In the genomic region with DNA sequence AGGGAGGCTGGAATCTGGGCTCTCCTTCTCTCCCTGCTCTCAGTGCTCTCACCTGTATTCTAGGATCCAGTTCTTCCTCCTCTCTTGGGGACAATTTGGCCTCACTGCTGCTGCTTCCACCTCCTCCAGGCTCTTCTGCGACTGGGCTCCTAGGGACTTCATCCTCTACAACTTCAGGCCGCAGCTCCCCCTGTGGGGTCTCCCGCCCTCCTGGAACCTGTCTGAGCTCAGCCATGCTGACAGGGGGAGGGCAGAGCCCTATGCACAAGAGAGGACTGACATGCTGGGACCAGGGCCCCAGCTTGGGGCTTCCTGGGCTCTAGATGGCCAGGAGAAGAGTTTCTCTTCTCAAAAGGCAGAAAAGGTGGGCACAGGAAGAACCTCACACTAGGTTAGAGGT, we compare ENCODE assay signal across 9 cellular contexts. TPM values are rescaled to one million over a fixed set of nuclear protein-coding genes. Genes with fewer than 3 reads are reported as not detected.
DNase-seq lines count a peak whose midpoint lies in the region; ATAC-seq and TF ChIP-seq lines count a peak whose summit lies in the region.
"Had no signal": no experiment of that assay in that cellular context is flagged by ENCODE, and none has a peak within 500 bp of the region (broad histone marks: within the 10 kb centered on the region; RNA-seq: fewer than 3 reads in every experiment).

No MANE protein-coding gene starts in this region.

- peak overlapping the region; percentile 83 for H3K4me3 Mint-ChIP-seq in activated CD8-positive, alpha-beta T cell treated with anti-CD3 and anti-CD28 coated beads for 36 hours

- H3K36me3 ChIP-seq in iPS-15b (ENCODE audit: control insufficient read depth, insufficient read depth, low read length) (no peaks in the 10 kb centered on the region), skeletal muscle tissue (ENCODE audit: control insufficient read depth in 3 of 3, insufficient read depth in 3 of 3, low read length in 3 of 3) (peaks cover 16 to 26% (median 17%) of the 10 kb centered on the region in 3 donors)

- POLR2A ChIA-PET in activated CD8-positive, alpha-beta T cell treated with anti-CD3 and anti-CD28 coated beads for 36 hours (lab: Charles Lee) = interaction anchor here (4.5 kb wide), 1 partner anchor 13 kb away, joined by 45 read pairs; a partner anchor contains a TSS

- H3K9me3 Mint-ChIP-seq in activated CD8-positive, alpha-beta T cell treated with anti-CD3 and anti-CD28 coated beads for 36 hours = no peaks in the 10 kb centered on the region

- DNase-seq in HFF-Myc (ENCODE audit: extremely low read depth, low read depth) (no peak), GF-D8 (lab: John Stamatoyannopoulos, UW) (no peak), pons (ENCODE audit: low spot score) (no peak), AML-193 (lab: John Stamatoyannopoulos, UW) (no peak)
- DNase-seq in activated CD8-positive, alpha-beta T cell treated with anti-CD3 and anti-CD28 coated beads for 36 hours = no peak
- DNase-seq: NCI-H526 had no signal

- intact Hi-C loops in activated CD8-positive, alpha-beta T cell treated with anti-CD3 and anti-CD28 coated beads for 36 hours (cut with micrococcal nuclease) = no loop called here

- H3K27ac ChIP-seq in skeletal muscle tissue (ENCODE audit: low read depth, low read length) = peak overlapping the region; percentile 93

- peaks cover 58% of the 10 kb centered on the region for H3K4me1 Mint-ChIP-seq in activated CD8-positive, alpha-beta T cell treated with anti-CD3 and anti-CD28 coated beads for 36 hours (ENCODE audit: low read depth)

- H3K27ac Mint-ChIP-seq in activated CD8-positive, alpha-beta T cell treated with anti-CD3 and anti-CD28 coated beads for 36 hours = peak overlapping the region; percentile 100

- no peaks in the 10 kb centered on the region for H3K9me3 ChIP-seq in iPS-15b (ENCODE audit: control insufficient read depth, insufficient read depth, low read length)
- no peaks in the 10 kb centered on the region for H3K9me3 ChIP-seq in skeletal muscle tissue (ENCODE audit: control insufficient read depth in 3 of 3, low read length in 3 of 3)

- TF ChIP-seq CTCF in HFF-Myc (IDR thresholded peaks at IDR 0.05; ENCODE audit: low read depth, low read length, missing control alignments) = no peak
- TF ChIP-seq CTCF in activated CD8-positive, alpha-beta T cell treated with anti-CD3 and anti-CD28 coated beads for 36 hours (IDR thresholded peaks at IDR 0.05) = no peak

- no peaks in the 10 kb centered on the region for H3K4me1 ChIP-seq in iPS-15b (ENCODE audit: control insufficient read depth, insufficient read depth, low read length)
- H3K4me1 ChIP-seq in skeletal muscle tissue (ENCODE audit: control insufficient read depth in 3 of 3, insufficient read depth in 3 of 3, low read length in 3 of 3) = peaks cover 50 to 64% (median 52%) of the 10 kb centered on the region in 3 donors

- ATAC-seq in activated CD8-positive, alpha-beta T cell treated with anti-CD3 and anti-CD28 coated beads for 36 hours = no peak
- ATAC-seq in GM21717 (IDR thresholded peaks at IDR 0.05; ENCODE audit: unreplicated experiment) = no peak

- peak overlapping the region; percentile 55 for H3K9ac ChIP-seq in iPS-15b (ENCODE audit: low read depth, low read length)
- peak overlapping the region; percentile 88 to 98 (median 96) for H3K9ac ChIP-seq in skeletal muscle tissue (ENCODE audit: low read depth in 1 of 3, low read length in 3 of 3)

- no peaks in the 10 kb centered on the region for H3K27me3 Mint-ChIP-seq in activated CD8-positive, alpha-beta T cell treated with anti-CD3 and anti-CD28 coated beads for 36 hours

- CTCF ChIA-PET in activated CD8-positive, alpha-beta T cell treated with anti-CD3 and anti-CD28 coated beads for 36 hours (lab: Charles Lee) = interaction anchor here (0.7 to 3.8 kb wide), 4 partner anchors 14 to 202 kb away, joined by 3 to 13 read pairs (median 4); no protein-coding TSS in a partner anchor

- peak overlapping the region; percentile 79 for H3K4me3 ChIP-seq in HFF-Myc (replicated peaks; ENCODE audit: low read depth, low read length)
- H3K4me3 ChIP-seq in iPS-15b (ENCODE audit: low read depth, low read length) = peak overlapping the region; percentile 86
- H3K4me3 ChIP-seq in skeletal muscle tissue (ENCODE audit: low read length in 3 of 3) = peak overlapping the region; percentile 86 to 96 (median 92)

- no peaks in the 10 kb centered on the region for H3K27me3 ChIP-seq in iPS-15b (ENCODE audit: control insufficient read depth, insufficient read depth, low read length)
- H3K27me3 ChIP-seq in skeletal muscle tissue (ENCODE audit: control insufficient read depth in 3 of 3, insufficient read depth in 3 of 3, low read length in 3 of 3) = no peaks in the 10 kb centered on the region

- H3K36me3 Mint-ChIP-seq in activated CD8-positive, alpha-beta T cell treated with anti-CD3 and anti-CD28 coated beads for 36 hours (ENCODE audit: low read depth) = peaks cover 18% of the 10 kb centered on the region

RNA-seq across cellular contexts. Expression of a gene that starts 1.0 kb away (rescaled TPM):
- 10 to 100 TPM; 16.2 to 18.3 TPM for total RNA-seq in activated CD8-positive, alpha-beta T cell treated with anti-CD3 and anti-CD28 coated beads for 36 hours
- 19.3 TPM for total RNA-seq in skeletal muscle tissue

RNA-seq across cellular contexts. Expression of a gene that starts 13.3 kb away (rescaled TPM):
- 10 to 100 TPM; 43.8 to 45.1 TPM for total RNA-seq in activated CD8-positive, alpha-beta T cell treated with anti-CD3 and anti-CD28 coated beads for 36 hours
- total RNA-seq in skeletal muscle tissue = 15.7 TPM

RNA-seq across cellular contexts. Expression of a gene that starts 34.2 kb away (rescaled TPM):
- 10 to 100 TPM; 80.8 to 85.6 TPM for total RNA-seq in activated CD8-positive, alpha-beta T cell treated with anti-CD3 and anti-CD28 coated beads for 36 hours
- total RNA-seq in skeletal muscle tissue = 5.7 TPM

Comparison
In these comparisons a context has a peak if more than half of its experiments do, and no peak if none do; other contexts are left out.
1. RNA of a gene that starts 34.2 kb away (total RNA-seq): 80.8 to 85.6 TPM in activated CD8-positive, alpha-beta T cell treated with anti-CD3 and anti-CD28 coated beads for 36 hours; 5.7 TPM in skeletal muscle tissue (single experiment); every median in the first group is over 10 times any median in the second.
2. Peak in every context shown above with its lines, with median percentiles within 50 percentile points of each other: H3K4me3 ChIP-seq.